ENCODE assay signal across 1 cellular context in genomic region chr15:60729850-60730458, GRCh38.
TF ChIP-seq lines count a peak whose summit lies in the region.

No MANE protein-coding gene starts in this region.

TF ChIP-seq in HepG2, 621 proteins besides CTCF, POLR2A, EP300 and RAD21 (continued from another document):
- TF ChIP-seq ZBTB40 (IDR thresholded peaks at IDR 0.05) (no peak), ZBTB40 (CRISPR knock-in tag; IDR thresholded peaks at IDR 0.05) (no peak), SRY (CRISPR knock-in tag; IDR thresholded peaks at IDR 0.05) (no peak), U2AF1 (optimal IDR thresholded peaks at IDR 0.05; ENCODE audit: low read depth, low read length) (no peak), ZNF256 (CRISPR knock-in tag; conservative IDR thresholded peaks at IDR 0.05) (no peak), PAX8 (CRISPR knock-in tag; IDR thresholded peaks at IDR 0.05; ENCODE audit: borderline replicate concordance) (no peak), REXO4 (CRISPR knock-in tag; IDR thresholded peaks at IDR 0.05; ENCODE audit: borderline replicate concordance) (no peak), TEAD3 (CRISPR knock-in tag; optimal IDR thresholded peaks at IDR 0.05; ENCODE audit: borderline replicate concordance) (no peak), HMGXB4 (CRISPR knock-in tag; IDR thresholded peaks at IDR 0.05; ENCODE audit: borderline replicate concordance in 1 of 2, low read depth in 1 of 2) (no peak), MIER3 (CRISPR knock-in tag; IDR thresholded peaks at IDR 0.05; ENCODE audit: borderline replicate concordance) (no peak), ZSCAN21 (CRISPR knock-in tag; IDR thresholded peaks at IDR 0.05; ENCODE audit: borderline replicate concordance) (no peak), ZNF773 (CRISPR knock-in tag; IDR thresholded peaks at IDR 0.05; ENCODE audit: borderline replicate concordance) (no peak), ZNF557 (CRISPR knock-in tag; IDR thresholded peaks at IDR 0.05) (no peak), ZNF12 (CRISPR knock-in tag; IDR thresholded peaks at IDR 0.05) (no peak)
TF ChIP-seq in HepG2: peak in this region for 0.
